8 cellular contexts compared by ENCODE assay signal in genomic region chr5:163509288-163510040, GRCh38. TPM values are rescaled to one million over a fixed set of nuclear protein-coding genes. Genes with fewer than 3 reads are reported as not detected.
DNase-seq lines count a peak whose midpoint lies in the region; ATAC-seq, FAIRE-seq and TF ChIP-seq lines count a peak whose summit lies in the region.

No MANE protein-coding gene starts in this region.

- TF ChIP-seq CTCF in natural killer cell (IDR thresholded peaks at IDR 0.05), result no peak

- no peaks in the 10 kb centered on the region for H3K27me3 Mint-ChIP-seq in dendritic cell treated with granulocyte-macrophage colony-stimulating factor and Interleukin-4, amounts not matched to agents 40 ng/mL and 50 ng/mL, for 4 days
- no peaks in the 10 kb centered on the region for H3K27me3 Mint-ChIP-seq in natural killer cell (ENCODE audit: low read depth in 2 of 2)

- H3K27ac Mint-ChIP-seq in dendritic cell treated with granulocyte-macrophage colony-stimulating factor and Interleukin-4, amounts not matched to agents 40 ng/mL and 50 ng/mL, for 4 days, result peak overlapping the region; percentile 30
- peak overlapping the region; percentile 99 to 100 for H3K27ac Mint-ChIP-seq in natural killer cell

- intact Hi-C loops in dendritic cell treated with granulocyte-macrophage colony-stimulating factor and Interleukin-4, amounts not matched to agents 40 ng/mL and 50 ng/mL, for 4 days (cut with micrococcal nuclease), result no loop called here
- intact Hi-C loops in natural killer cell (cut with micrococcal nuclease), result no loop called here

- H3K9me3 Mint-ChIP-seq in dendritic cell treated with granulocyte-macrophage colony-stimulating factor and Interleukin-4, amounts not matched to agents 40 ng/mL and 50 ng/mL, for 4 days, result no peaks in the 10 kb centered on the region
- no peaks in the 10 kb centered on the region for H3K9me3 Mint-ChIP-seq in natural killer cell

- no peak for FAIRE-seq in GM12891 (lab: Jason Lieb, UNC)

- H3K4me3 Mint-ChIP-seq in dendritic cell treated with granulocyte-macrophage colony-stimulating factor and Interleukin-4, amounts not matched to agents 40 ng/mL and 50 ng/mL, for 4 days, result peak overlapping the region; percentile 51
- H3K4me3 Mint-ChIP-seq in natural killer cell, result peak overlapping the region; percentile 98

- peaks cover 61% of the 10 kb centered on the region for H3K36me3 Mint-ChIP-seq in dendritic cell treated with granulocyte-macrophage colony-stimulating factor and Interleukin-4, amounts not matched to agents 40 ng/mL and 50 ng/mL, for 4 days (ENCODE audit: low read depth)
- H3K36me3 Mint-ChIP-seq in natural killer cell, result no peaks in the 10 kb centered on the region

- ATAC-seq in natural killer cell, result no peak

- H3K4me1 Mint-ChIP-seq in dendritic cell treated with granulocyte-macrophage colony-stimulating factor and Interleukin-4, amounts not matched to agents 40 ng/mL and 50 ng/mL, for 4 days (ENCODE audit: low read depth), result peaks cover 13% of the 10 kb centered on the region
- H3K4me1 Mint-ChIP-seq in natural killer cell, result peaks cover 72 to 77% of the 10 kb centered on the region in 2 donors

- in situ Hi-C loops in Caki2 (cut with HindIII; ENCODE audit: low pct_unique_long_range_greater_than_20kb, low sequenced_read_pairs), result no loop called here

- peak; percentile 46 for DNase-seq in Caki2 (ENCODE audit: low read depth)
- peak; percentile 46 for DNase-seq in NCI-H526 treated with DMSO at 0.1 percent for 48 hours (lab: John Stamatoyannopoulos, UW)
- no peak for DNase-seq in natural killer cell
- no peak for DNase-seq in activated gamma-delta T cell treated with Interleukin-2 at 50 U/mL for 16 hours
- no peak for DNase-seq in GM12891 (ENCODE audit: insufficient read length, low spot score)
- DNase-seq in stimulated activated CD4-positive, alpha-beta T cell treated with anti-CD3 and anti-CD28 coated beads, Interleukin-4, amount 100 ng/mL, for 4 hours, result no peak
- no peak for DNase-seq in GM19240 (ENCODE audit: insufficient read length, low spot score)

- TF ChIP-seq POLR2A in GM12891 (IDR thresholded peaks at IDR 0.05; ENCODE audit: low read depth, low read length), result no peak

TF ChIP-seq in GM12891, 5 proteins besides CTCF, POLR2A, EP300 and RAD21:
- TF ChIP-seq SPI1 (IDR thresholded peaks at IDR 0.05; ENCODE audit: low read depth, low read length) (no peak), POU2F2 (IDR thresholded peaks at IDR 0.05; ENCODE audit: low read depth, low read length) (no peak), PAX5 (IDR thresholded peaks at IDR 0.05; ENCODE audit: insufficient read depth, low read length, severe bottlenecking) (no peak)
TF ChIP-seq in GM12891: peak in this region for 0.

RNA-seq across cellular contexts. Expression of gene MAT2B, which starts 4.0 kb away (rescaled TPM):
- total RNA-seq in Caki2 (2014; rRNA removed; shearing (Covaris generic); ENCODE audit: low replicate concordance), result 53.5 and 59.5 TPM in 2 replicates
- total RNA-seq in natural killer cell, result 10 to 100 TPM; 68.5 to 99.0 (median 80.7) TPM
- polyA plus RNA-seq in GM12891 (2012; ENCODE audit: low read depth, missing spikeins), result 48.8 TPM

RNA-seq across cellular contexts. Expression of gene HMMR, which starts 49.0 kb away (rescaled TPM):
- 68.7 and 74.1 TPM in 2 replicates for total RNA-seq in Caki2 (2014; rRNA removed; shearing (Covaris generic); ENCODE audit: low replicate concordance)
- total RNA-seq in natural killer cell, result under 1 TPM; 0.42 to 0.70 (median 0.63) TPM
- polyA plus RNA-seq in GM12891 (2012; ENCODE audit: low read depth, missing spikeins), result 31.1 TPM

RNA-seq across cellular contexts. Expression of gene NUDCD2, which starts 49.6 kb away (rescaled TPM):
- 17.4 and 21.5 TPM in 2 replicates for total RNA-seq in Caki2 (2014; rRNA removed; shearing (Covaris generic); ENCODE audit: low replicate concordance)
- 10 to 100 TPM; 13.2 to 24.7 (median 21.7) TPM for total RNA-seq in natural killer cell
- polyA plus RNA-seq in GM12891 (2012; ENCODE audit: low read depth, missing spikeins), result 22.6 TPM

Comparison
In these comparisons a context has a peak if more than half of its experiments do, and no peak if none do; other contexts are left out.
1. DNase-seq: peak in Caki2 (single experiment) and NCI-H526 treated with DMSO at 0.1 percent for 48 hours (single experiment); none in natural killer cell (single experiment), activated gamma-delta T cell treated with Interleukin-2 at 50 U/mL for 16 hours (single experiment), GM12891 (single experiment), stimulated activated CD4-positive, alpha-beta T cell treated with anti-CD3 and anti-CD28 coated beads, Interleukin-4, amount 100 ng/mL, for 4 hours (0 of 2) and GM19240 (single experiment).
2. RNA of gene HMMR, which starts 49.0 kb away (total RNA-seq): 68.7 to 74.1 TPM in Caki2; 0.42 to 0.70 TPM in natural killer cell; every median in the first group is over 10 times any median in the second.